In the genomic region with DNA sequence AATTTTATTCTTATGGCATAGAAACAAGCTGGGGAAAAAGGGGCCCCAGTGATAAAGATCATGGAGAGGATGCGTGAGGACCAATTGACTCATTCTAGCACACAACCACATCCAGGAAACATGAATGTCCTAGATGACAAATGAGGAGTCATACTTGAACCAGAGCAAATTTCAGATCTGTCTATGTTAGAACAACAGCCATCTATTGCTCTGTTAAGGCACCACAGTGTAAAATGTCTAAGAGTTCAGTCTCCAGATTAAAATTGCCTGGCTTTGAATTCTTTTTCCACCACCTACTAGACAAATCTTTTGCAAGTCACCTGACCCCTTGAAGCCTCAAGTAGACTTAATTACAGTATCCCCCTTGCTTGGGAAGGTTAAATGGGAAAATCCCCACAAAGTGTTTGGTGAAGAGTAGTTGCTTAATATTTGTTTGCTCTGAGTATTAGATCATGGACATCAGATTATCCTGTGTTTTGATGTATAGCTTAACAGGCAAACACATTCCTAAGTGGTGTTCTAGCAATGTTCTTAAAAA, we compare ENCODE assay signal across 8 cellular contexts.
DNase-seq lines count a peak whose midpoint lies in the region; ATAC-seq and TF ChIP-seq lines count a peak whose summit lies in the region.

No MANE protein-coding gene starts in this region.

- intact Hi-C loops in esophagus squamous epithelium (cut with DNase I) = no loop called here
- intact Hi-C loops in tibial artery (cut with DNase I; ENCODE audit: low total_unique reads) = loop anchor here (10.0 kb wide), 1 partner anchor 167 kb away; no protein-coding TSS in a partner anchor

- peak; percentile 79 for ATAC-seq in GM21360 (IDR thresholded peaks at IDR 0.05; ENCODE audit: unreplicated experiment)

- TF ChIP-seq CTCF in esophagus squamous epithelium (IDR thresholded peaks at IDR 0.05) (no peak), tibial artery (IDR thresholded peaks at IDR 0.05) (no peak)

- DNase-seq in AG08396 (ENCODE audit: low spot score) (peak; percentile 30), HT1080 (ENCODE audit: low read depth) (peak; percentile 98), adipocyte (ENCODE audit: low read depth) (peak; percentile 82), COLO668 (lab: John Stamatoyannopoulos, UW; ENCODE audit: unreplicated experiment) (no peak), esophagus squamous epithelium (lab: John Stamatoyannopoulos, UW) (no peak), tibial artery (no peak)
- peak; percentile 61 for DNase-seq in stimulated activated CD4-positive, alpha-beta T cell treated with anti-CD3 and anti-CD28 coated beads, Interleukin-15, amount 100 ng/mL, for 24 hours

- 21 to 24% methylated on average over 1 of the region's 1 CpG for WGBS in esophagus squamous epithelium, 2 donors

- H3K4me3 ChIP-seq in adipocyte (ENCODE audit: low read length) (no peak overlapping the region), esophagus squamous epithelium (no peak overlapping the region), tibial artery (no peak overlapping the region)

- H3K4me1 ChIP-seq in adipocyte (ENCODE audit: control insufficient read depth, insufficient read depth, low read length) (peaks cover 38% of the 10 kb centered on the region), esophagus squamous epithelium (peaks cover 4 to 69% (median 20%) of the 10 kb centered on the region in 3 donors), tibial artery (peaks cover 0 to 55% (median 5%) of the 10 kb centered on the region in 4 donors)

- H3K36me3 ChIP-seq in adipocyte (ENCODE audit: control insufficient read depth, insufficient read depth, low read length, severe bottlenecking) (no peaks in the 10 kb centered on the region), esophagus squamous epithelium (no peaks in the 10 kb centered on the region), tibial artery (no peaks in the 10 kb centered on the region)

- H3K9ac ChIP-seq in adipocyte (ENCODE audit: low read length) = peak overlapping the region; percentile 72

- H3K27ac ChIP-seq in esophagus squamous epithelium (peak overlapping the region in 2 of 4 donors; percentile 12 to 21), tibial artery (no peak overlapping the region)

- no peaks in the 10 kb centered on the region for H3K9me3 ChIP-seq in adipocyte (ENCODE audit: control insufficient read depth, low read length)
- H3K9me3 ChIP-seq in esophagus squamous epithelium = no peaks in the 10 kb centered on the region
- no peaks in the 10 kb centered on the region for H3K9me3 ChIP-seq in tibial artery

- TF ChIP-seq POLR2A in esophagus squamous epithelium (IDR thresholded peaks at IDR 0.05) = no peak

- H3K27me3 ChIP-seq in adipocyte (replicated peaks; ENCODE audit: control insufficient read depth, insufficient read depth, low read length) (no peaks in the 10 kb centered on the region), esophagus squamous epithelium (no peaks in the 10 kb centered on the region), tibial artery (no peaks in the 10 kb centered on the region)

Comparison
In these comparisons a context has a peak if more than half of its experiments do, and no peak if none do; other contexts are left out.
1. DNase-seq: peak in AG08396 (single experiment), HT1080 (single experiment), adipocyte (single experiment) and stimulated activated CD4-positive, alpha-beta T cell treated with anti-CD3 and anti-CD28 coated beads, Interleukin-15, amount 100 ng/mL, for 24 hours (single experiment); none in COLO668 (single experiment), esophagus squamous epithelium (single experiment) and tibial artery (0 of 2).